Comparison of ENCODE assay signal across 19 cellular contexts in genomic region chr1:13951793-13952751, GRCh38.
DNase-seq lines count a peak whose midpoint lies in the region; ATAC-seq and TF ChIP-seq lines count a peak whose summit lies in the region.
"Had no signal": no experiment of that assay in that cellular context is flagged by ENCODE, and none has a peak within 500 bp of the region (broad histone marks: within the 10 kb centered on the region; RNA-seq: fewer than 3 reads in every experiment).

No MANE protein-coding gene starts in this region.

- H3K4me1 Mint-ChIP-seq in stimulated activated naive CD8-positive, alpha-beta T cell treated with anti-CD3 and anti-CD28 coated beads, Interleukin-15, amount 100 ng/mL, for 72 hours = no peaks in the 10 kb centered on the region

- H3K9me3 Mint-ChIP-seq in stimulated activated naive CD8-positive, alpha-beta T cell treated with anti-CD3 and anti-CD28 coated beads, Interleukin-15, amount 100 ng/mL, for 72 hours = no peaks in the 10 kb centered on the region
- H3K9me3 Mint-ChIP-seq: H9 had no signal

- H3K4me3 ChIP-seq in fibroblast of mammary gland (ENCODE audit: control insufficient read depth, low read depth, low read length) (no peak overlapping the region), gastrocnemius medialis (no peak overlapping the region)
- H3K4me3 ChIP-seq: A549, SJCRH30 had no signal

- DNase-seq in left ventricle myocardium superior (no peak), left cardiac atrium (no peak), fibroblast of mammary gland (ENCODE audit: low read depth) (peak; percentile 85), gastrocnemius medialis (no peak), DMS153 treated with DMSO at 0.1 percent for 48 hours (lab: John Stamatoyannopoulos, UW; ENCODE audit: unreplicated experiment) (no peak), NCI-H1105 (lab: John Stamatoyannopoulos, UW) (no peak)
- DNase-seq in stimulated activated naive CD8-positive, alpha-beta T cell treated with anti-CD3 and anti-CD28 coated beads, Interleukin-15, amount 100 ng/mL, for 72 hours = no peak
- DNase-seq: DMS79 treated with DMSO at 0.1 percent for 48 hours, H9, NCI-H1417 treated with DMSO at 0.1 percent for 48 hours, NCI-H1930, NCI-H345, NCI-H524 treated with DMSO at 0.1 percent for 48 hours, PC-3, SJCRH30 had no signal

- H3K27ac Mint-ChIP-seq in stimulated activated naive CD8-positive, alpha-beta T cell treated with anti-CD3 and anti-CD28 coated beads, Interleukin-15, amount 100 ng/mL, for 72 hours = no peak overlapping the region

- H3K9me3 ChIP-seq in gastrocnemius medialis = no peaks in the 10 kb centered on the region
- H3K9me3 ChIP-seq: A549, SJCRH30 had no signal

- H3K27ac ChIP-seq in gastrocnemius medialis = peak overlapping the region in 1 of 4 donors; percentile 25
- H3K27ac ChIP-seq: A549, C4-2B, KMS-11, RWPE1, SJCRH30 had no signal

- H3K4me1 ChIP-seq in gastrocnemius medialis = no peaks in the 10 kb centered on the region
- H3K4me1 ChIP-seq: A549, SJCRH30 had no signal

- TF ChIP-seq CTCF in fibroblast of mammary gland (conservative IDR thresholded peaks at IDR 0.05; ENCODE audit: control insufficient read depth, insufficient read depth, low read depth, low read length) (no peak), gastrocnemius medialis (IDR thresholded peaks at IDR 0.05 in 4 of 5, conservative IDR thresholded peaks at IDR 0.05 in 1 of 5) (no peak)

- intact Hi-C loops in left ventricle myocardium superior (cut with micrococcal nuclease) (no loop called here), left cardiac atrium (cut with DNase I) (loop anchor here in 1 of 2 donors (10.0 kb wide), 1 partner anchor 117 kb away; no protein-coding TSS in a partner anchor), gastrocnemius medialis (cut with DNase I; ENCODE audit: low total_unique reads) (no loop called here)

- ATAC-seq in left ventricle myocardium superior = peak; percentile 41
- no peak for ATAC-seq in left cardiac atrium
- peak; percentile 47 to 67 for ATAC-seq in gastrocnemius medialis
- no peak for ATAC-seq in stimulated activated naive CD8-positive, alpha-beta T cell treated with anti-CD3 and anti-CD28 coated beads, Interleukin-15, amount 100 ng/mL, for 72 hours
- ATAC-seq: A549, PC-3 had no signal

- no peaks in the 10 kb centered on the region for H3K27me3 ChIP-seq in gastrocnemius medialis

- in situ Hi-C loops in gastrocnemius medialis (cut with MboI; ENCODE audit: low sequenced_read_pairs in 4 of 4) = loop anchor here in 2 of 4 donors (10.0 to 25.0 kb wide), 2 partner anchors 115 to 127 kb away; no protein-coding TSS in a partner anchor

- no peak for TF ChIP-seq POLR2A in gastrocnemius medialis (IDR thresholded peaks at IDR 0.05)

- H3K4me3 Mint-ChIP-seq in stimulated activated naive CD8-positive, alpha-beta T cell treated with anti-CD3 and anti-CD28 coated beads, Interleukin-15, amount 100 ng/mL, for 72 hours = no peak overlapping the region
- H3K4me3 Mint-ChIP-seq: H9 had no signal

- H3K36me3 ChIP-seq in gastrocnemius medialis = no peaks in the 10 kb centered on the region
- H3K36me3 ChIP-seq: SJCRH30 had no signal

- peaks cover 14% of the 10 kb centered on the region for H3K27me3 Mint-ChIP-seq in stimulated activated naive CD8-positive, alpha-beta T cell treated with anti-CD3 and anti-CD28 coated beads, Interleukin-15, amount 100 ng/mL, for 72 hours

Comparison
In these comparisons a context has a peak if more than half of its experiments do, and no peak if none do; other contexts are left out.
1. ATAC-seq: peak in left ventricle myocardium superior (single experiment) and gastrocnemius medialis (2 of 2); none in left cardiac atrium (0 of 2) and stimulated activated naive CD8-positive, alpha-beta T cell treated with anti-CD3 and anti-CD28 coated beads, Interleukin-15, amount 100 ng/mL, for 72 hours (single experiment).